ENCODE assay signal across 9 cellular contexts in genomic region chr18:44700652-44701051, GRCh38. TPM values are rescaled to one million over a fixed set of nuclear protein-coding genes. Genes with fewer than 3 reads are reported as not detected.
A peak's percentile ranks its signal among the peaks of the same experiment; 100 is the strongest.
DNase-seq lines count a peak whose midpoint lies in the region; ATAC-seq and TF ChIP-seq lines count a peak whose summit lies in the region.
"Had no signal": no experiment of that assay in that cellular context is flagged by ENCODE, and none has a peak within 500 bp of the region (broad histone marks: within the 10 kb centered on the region; RNA-seq: fewer than 3 reads in every experiment).

No MANE protein-coding gene starts in this region.

- TF ChIP-seq POLR2A in thyroid gland (IDR thresholded peaks at IDR 0.05), result peak in 1 of 2 donors; percentile 49

- peak overlapping the region; percentile 54 to 62 (median 60) for H3K27ac ChIP-seq in thyroid gland
- H3K27ac ChIP-seq in MM.1S (ENCODE audit: low read length), result no peak overlapping the region
- H3K27ac ChIP-seq in SJCRH30, result no peak overlapping the region

- no peak overlapping the region for H2AFZ ChIP-seq in MM.1S (ENCODE audit: low read length)

- H3K27me3 ChIP-seq in adipocyte (replicated peaks; ENCODE audit: control insufficient read depth, insufficient read depth, low read length) (no peaks in the 10 kb centered on the region), thyroid gland (no peaks in the 10 kb centered on the region), MM.1S (replicated peaks; ENCODE audit: insufficient read depth, low read length) (no peaks in the 10 kb centered on the region), SJCRH30 (no peaks in the 10 kb centered on the region)

- intact Hi-C loops in activated CD4-positive, alpha-beta T cell treated with anti-CD3 and anti-CD28 coated beads for 36 hours (cut with DNase I, micrococcal nuclease), result no loop called here
- intact Hi-C loops in thyroid gland (cut with DNase I), result no loop called here

- no peaks in the 10 kb centered on the region for H3K9me2 ChIP-seq in MM.1S (replicated peaks; ENCODE audit: insufficient read depth, low read length)

- H3K36me3 Mint-ChIP-seq in activated CD4-positive, alpha-beta T cell treated with anti-CD3 and anti-CD28 coated beads for 36 hours (ENCODE audit: low read depth), result no peaks in the 10 kb centered on the region
- H3K36me3 Mint-ChIP-seq in activated CD4-positive, alpha-beta T cell treated with anti-CD3 and anti-CD28 coated beads, Interleukin-2, amount 10 ng/mL, durations not matched to agents 7 days and 5 days (ENCODE audit: low read depth), result no peaks in the 10 kb centered on the region

- no peak overlapping the region for H3K4me3 Mint-ChIP-seq in activated CD4-positive, alpha-beta T cell treated with anti-CD3 and anti-CD28 coated beads for 36 hours
- no peak overlapping the region for H3K4me3 Mint-ChIP-seq in activated CD4-positive, alpha-beta T cell treated with anti-CD3 and anti-CD28 coated beads, Interleukin-2, amount 10 ng/mL, durations not matched to agents 7 days and 5 days

- H3K36me3 ChIP-seq in adipocyte (ENCODE audit: control insufficient read depth, insufficient read depth, low read length, severe bottlenecking) (no peaks in the 10 kb centered on the region), thyroid gland (no peaks in the 10 kb centered on the region), MM.1S (replicated peaks; ENCODE audit: insufficient read depth, low read length) (peaks cover 16% of the 10 kb centered on the region), SJCRH30 (no peaks in the 10 kb centered on the region)

- H3K4me1 ChIP-seq in adipocyte (ENCODE audit: control insufficient read depth, insufficient read depth, low read length) (peaks cover 29% of the 10 kb centered on the region), thyroid gland (peaks cover 37 to 53% of the 10 kb centered on the region in 2 donors), MM.1S (ENCODE audit: low read length) (peaks cover 24% of the 10 kb centered on the region), SJCRH30 (no peaks in the 10 kb centered on the region)

- H3K4me3 ChIP-seq in adipocyte (ENCODE audit: low read length) (peak overlapping the region; percentile 4), thyroid gland (replicated peaks in 1 of 3) (no peak overlapping the region), MM.1S (ENCODE audit: low read length) (no peak overlapping the region), SJCRH30 (no peak overlapping the region)

- WGBS in thyroid gland, 2 donors, result 28 to 45% methylated on average over 5 of the region's 5 CpGs

- no peak overlapping the region for H3K4me2 ChIP-seq in MM.1S (ENCODE audit: low read depth, low read length)

- DNase-seq in activated CD4-positive, alpha-beta T cell treated with anti-CD3 and anti-CD28 coated beads for 36 hours, result peak; percentile 24
- DNase-seq in activated CD4-positive, alpha-beta T cell treated with anti-CD3 and anti-CD28 coated beads, Interleukin-2, amount 10 ng/mL, durations not matched to agents 7 days and 5 days, result no peak
- no peak for DNase-seq in adipocyte (ENCODE audit: low read depth)
- peak; percentile 36 for DNase-seq in inferior parietal cortex (ENCODE audit: extremely low spot score)
- DNase-seq in thyroid gland, result peak; percentile 68 to 73
- DNase-seq in MM.1S, result no peak
- no peak for DNase-seq in SJCRH30
- no peak for DNase-seq in NCI-H2029 (lab: John Stamatoyannopoulos, UW)
- DNase-seq: activated effector memory CD4-positive, alpha-beta T cell treated with Interleukin-2 at 50 U/mL for 16 hours had no signal

- no peaks in the 10 kb centered on the region for H3F3A ChIP-seq in MM.1S (ENCODE audit: insufficient read depth, low read length)

- H3K27ac Mint-ChIP-seq in activated CD4-positive, alpha-beta T cell treated with anti-CD3 and anti-CD28 coated beads for 36 hours, result no peak overlapping the region
- no peak overlapping the region for H3K27ac Mint-ChIP-seq in activated CD4-positive, alpha-beta T cell treated with anti-CD3 and anti-CD28 coated beads, Interleukin-2, amount 10 ng/mL, durations not matched to agents 7 days and 5 days

- H3K4me1 Mint-ChIP-seq in activated CD4-positive, alpha-beta T cell treated with anti-CD3 and anti-CD28 coated beads for 36 hours, result peaks cover 16% of the 10 kb centered on the region
- H3K4me1 Mint-ChIP-seq in activated CD4-positive, alpha-beta T cell treated with anti-CD3 and anti-CD28 coated beads, Interleukin-2, amount 10 ng/mL, durations not matched to agents 7 days and 5 days, result peaks cover 5% of the 10 kb centered on the region

- CTCF ChIA-PET in activated CD4-positive, alpha-beta T cell treated with anti-CD3 and anti-CD28 coated beads for 36 hours (lab: Charles Lee), result no interaction called here
- CTCF ChIA-PET in activated CD4-positive, alpha-beta T cell treated with anti-CD3 and anti-CD28 coated beads, Interleukin-2, amount 10 ng/mL, durations not matched to agents 7 days and 5 days (lab: Charles Lee), result interaction anchor here (0.6 kb wide), 1 partner anchor 11 kb away, joined by 4 read pairs; no protein-coding TSS in a partner anchor

- H3K9me3 Mint-ChIP-seq in activated CD4-positive, alpha-beta T cell treated with anti-CD3 and anti-CD28 coated beads for 36 hours (ENCODE audit: low read depth), result no peaks in the 10 kb centered on the region
- H3K9me3 Mint-ChIP-seq in activated CD4-positive, alpha-beta T cell treated with anti-CD3 and anti-CD28 coated beads, Interleukin-2, amount 10 ng/mL, durations not matched to agents 7 days and 5 days, result no peaks in the 10 kb centered on the region

- peak; percentile 74 for ATAC-seq in activated CD4-positive, alpha-beta T cell treated with anti-CD3 and anti-CD28 coated beads for 36 hours

- TF ChIP-seq CTCF in thyroid gland (IDR thresholded peaks at IDR 0.05) (no peak), MM.1S (IDR thresholded peaks at IDR 0.05; ENCODE audit: low read length) (no peak)

- POLR2A ChIA-PET in activated CD4-positive, alpha-beta T cell treated with anti-CD3 and anti-CD28 coated beads for 36 hours (lab: Charles Lee), result interaction anchor here (0.6 to 0.8 kb wide), 3 partner anchors 9 to 59 kb away, joined by 3 read pairs; partner anchors contain the start of gene SETBP1
- POLR2A ChIA-PET in activated CD4-positive, alpha-beta T cell treated with anti-CD3 and anti-CD28 coated beads, Interleukin-2, amount 10 ng/mL, durations not matched to agents 7 days and 5 days (lab: Charles Lee), result no interaction called here

- no peaks in the 10 kb centered on the region for H4K20me1 ChIP-seq in MM.1S (ENCODE audit: insufficient read depth, low read length)

- peaks cover 95% of the 10 kb centered on the region for H3K79me2 ChIP-seq in MM.1S (ENCODE audit: low read length)

- H3K9ac ChIP-seq in adipocyte (ENCODE audit: low read length) (no peak overlapping the region), MM.1S (ENCODE audit: low read length) (no peak overlapping the region)

- H3K9me3 ChIP-seq in adipocyte (ENCODE audit: control insufficient read depth, low read length) (no peaks in the 10 kb centered on the region), thyroid gland (no peaks in the 10 kb centered on the region), MM.1S (replicated peaks; ENCODE audit: insufficient read depth, low read length) (no peaks in the 10 kb centered on the region), SJCRH30 (replicated peaks) (no peaks in the 10 kb centered on the region)

- H3K27me3 Mint-ChIP-seq in activated CD4-positive, alpha-beta T cell treated with anti-CD3 and anti-CD28 coated beads for 36 hours, result peaks cover 5% of the 10 kb centered on the region
- H3K27me3 Mint-ChIP-seq in activated CD4-positive, alpha-beta T cell treated with anti-CD3 and anti-CD28 coated beads, Interleukin-2, amount 10 ng/mL, durations not matched to agents 7 days and 5 days, result peaks cover 31% of the 10 kb centered on the region

RNA-seq across cellular contexts. Expression of gene SETBP1, which starts 20.0 kb away (rescaled TPM):
- 1 to 10 TPM; 6.3 to 6.6 TPM for total RNA-seq in activated CD4-positive, alpha-beta T cell treated with anti-CD3 and anti-CD28 coated beads for 36 hours
- 1 to 10 TPM; 3.7 to 4.4 TPM for total RNA-seq in activated CD4-positive, alpha-beta T cell treated with anti-CD3 and anti-CD28 coated beads, Interleukin-2, amount 10 ng/mL, durations not matched to agents 7 days and 5 days
- 10 to 100 TPM; 32.1 to 72.0 (median 42.0) TPM for total RNA-seq in thyroid gland
- 10.5 and 11.9 TPM in 2 replicates for total RNA-seq in SJCRH30 (2014; rRNA removed; shearing (Covaris generic))

Comparison
In these comparisons a context has a peak if more than half of its experiments do, and no peak if none do; other contexts are left out.
1. DNase-seq: peak in activated CD4-positive, alpha-beta T cell treated with anti-CD3 and anti-CD28 coated beads for 36 hours (single experiment), inferior parietal cortex (single experiment) and thyroid gland (2 of 2); none in activated CD4-positive, alpha-beta T cell treated with anti-CD3 and anti-CD28 coated beads, Interleukin-2, amount 10 ng/mL, durations not matched to agents 7 days and 5 days (single experiment), adipocyte (single experiment), MM.1S (single experiment), SJCRH30 (0 of 2) and NCI-H2029 (single experiment).
2. H3K27ac ChIP-seq: peak in thyroid gland (3 of 3); none in MM.1S (single experiment) and SJCRH30 (single experiment).